ENCODE assay signal across 26 cellular contexts in genomic region chr13:24128112-24128511, GRCh38.
"Had no signal": no experiment of that assay in that cellular context is flagged by ENCODE, and none has a peak within 500 bp of the region (broad histone marks: within the 10 kb centered on the region; RNA-seq: fewer than 3 reads in every experiment).

No MANE protein-coding gene starts in this region.

- H3K4me3 ChIP-seq: MG63 had no signal

- H3K27me3 ChIP-seq: MG63 had no signal

- H3K27ac ChIP-seq: VCaP had no signal

- H3K36me3 ChIP-seq: MG63 had no signal

- DNase-seq: activated B cell treated with CpG ODN at 0.5 μM for 24 hours; activated CD4-positive, alpha-beta memory T cell treated with anti-CD3 and anti-CD28 coated beads for 36 hours; activated CD4-positive, alpha-beta T cell treated with anti-CD3 and anti-CD28 coated beads for 4 hours; activated CD4-positive, alpha-beta T cell treated with anti-CD3 and anti-CD28 coated beads, Interleukin-2, amount 50 U/mL, for 1 hour; activated CD4-positive, CD25-positive, alpha-beta regulatory T cell treated with anti-CD3 and anti-CD28 coated beads, Interleukin-2, amount 50 U/mL, for 72 hours; activated CD8-positive, alpha-beta memory T cell treated with anti-CD3 and anti-CD28 coated beads, Interleukin-2, amount 50 U/mL, for 4 hours; activated effector memory CD4-positive, alpha-beta T cell treated with Interleukin-2 at 50 U/mL for 16 hours; activated naive CD4-positive, alpha-beta T cell treated with anti-CD3 and anti-CD28 coated beads, Interleukin-2, amount 10 ng/mL, durations not matched to agents 7 days and 5 days; activated naive CD8-positive, alpha-beta T cell treated with anti-CD3 and anti-CD28 coated beads, Interleukin-2, amount 50 U/mL, for 24 hours; activated T-cell treated with anti-CD3 and anti-CD28 coated beads for 4 hours; activated T-cell treated with anti-CD3 and anti-CD28 coated beads, Interleukin-2, amount 50 U/mL, for 4 hours; anterior cingulate cortex; central memory CD4-positive, alpha-beta T cell; Karpas-422; MG63; NCI-H1048; NCI-H1105 treated with DMSO at 0.1 percent for 48 hours; NCI-H1436; NCI-H1694; NCI-H2029; NCI-H345; NCI-H774; Right ventricle myocardium superior; SW 1271; T-helper 9 cell had no signal
